Comparison of ENCODE assay signal across 28 cellular contexts in genomic region chr16:89077076-89077475, GRCh38.
"Had no signal": no experiment of that assay in that cellular context is flagged by ENCODE, and none has a peak within 500 bp of the region (broad histone marks: within the 10 kb centered on the region; RNA-seq: fewer than 3 reads in every experiment).

No MANE protein-coding gene starts in this region.

- ATAC-seq: effector memory CD8-positive, alpha-beta T cell; esophagus mucosa; foreskin keratinocyte; gastrocnemius medialis; gastroesophageal sphincter; heart left ventricle; heart right ventricle had no signal

- DNase-seq: colonic mucosa; cortex of kidney; dermis blood vessel endothelial cell; dorsolateral prefrontal cortex; effector CD4-positive, alpha-beta T cell; effector CD8-positive, alpha-beta T cell; effector memory CD4-positive, alpha-beta T cell; effector memory CD8-positive, alpha-beta T cell; erythroblast; esophagus squamous epithelium; foreskin fibroblast; foreskin keratinocyte; foreskin melanocyte; gastrocnemius medialis; glutamatergic neuron; head of caudate nucleus; heart left ventricle; heart right ventricle had no signal

- H3K4me1 ChIP-seq: colonic mucosa, esophagus squamous epithelium, foreskin keratinocyte, gastrocnemius medialis, gastroesophageal sphincter had no signal

- H3K27ac ChIP-seq: colonic mucosa, coronary artery, dorsolateral prefrontal cortex, epithelial cell of prostate, esophagus muscularis mucosa, esophagus squamous epithelium, foreskin keratinocyte, gastrocnemius medialis, gastroesophageal sphincter, heart left ventricle, heart right ventricle had no signal

- H3K9me3 ChIP-seq: colonic mucosa, esophagus muscularis mucosa, esophagus squamous epithelium, gastrocnemius medialis, gastroesophageal sphincter, heart left ventricle had no signal

- H3K36me3 ChIP-seq: colonic mucosa, esophagus muscularis mucosa, esophagus squamous epithelium, gastrocnemius medialis, gastroesophageal sphincter, heart left ventricle, heart right ventricle had no signal

- H3K27me3 ChIP-seq: colonic mucosa had no signal

- H3K4me3 Mint-ChIP-seq: dendritic cell treated with granulocyte-macrophage colony-stimulating factor and Interleukin-4, amounts not matched to agents 40 ng/mL and 50 ng/mL, for 4 days; effector memory CD8-positive, alpha-beta T cell had no signal

- FAIRE-seq: colon, endometrium, endothelial cell of umbilical vein, frontal cortex had no signal

- H3K9me3 Mint-ChIP-seq: dendritic cell treated with granulocyte-macrophage colony-stimulating factor and Interleukin-4, amounts not matched to agents 40 ng/mL and 50 ng/mL, for 4 days; effector memory CD8-positive, alpha-beta T cell had no signal

- H3K4me3 ChIP-seq: colonic mucosa, coronary artery, dorsolateral prefrontal cortex, esophagus muscularis mucosa, esophagus squamous epithelium, gastrocnemius medialis, gastroesophageal sphincter, heart left ventricle, heart right ventricle had no signal

- H3K27ac Mint-ChIP-seq: dendritic cell treated with granulocyte-macrophage colony-stimulating factor and Interleukin-4, amounts not matched to agents 40 ng/mL and 50 ng/mL, for 4 days; effector memory CD8-positive, alpha-beta T cell had no signal
